In the genomic region with DNA sequence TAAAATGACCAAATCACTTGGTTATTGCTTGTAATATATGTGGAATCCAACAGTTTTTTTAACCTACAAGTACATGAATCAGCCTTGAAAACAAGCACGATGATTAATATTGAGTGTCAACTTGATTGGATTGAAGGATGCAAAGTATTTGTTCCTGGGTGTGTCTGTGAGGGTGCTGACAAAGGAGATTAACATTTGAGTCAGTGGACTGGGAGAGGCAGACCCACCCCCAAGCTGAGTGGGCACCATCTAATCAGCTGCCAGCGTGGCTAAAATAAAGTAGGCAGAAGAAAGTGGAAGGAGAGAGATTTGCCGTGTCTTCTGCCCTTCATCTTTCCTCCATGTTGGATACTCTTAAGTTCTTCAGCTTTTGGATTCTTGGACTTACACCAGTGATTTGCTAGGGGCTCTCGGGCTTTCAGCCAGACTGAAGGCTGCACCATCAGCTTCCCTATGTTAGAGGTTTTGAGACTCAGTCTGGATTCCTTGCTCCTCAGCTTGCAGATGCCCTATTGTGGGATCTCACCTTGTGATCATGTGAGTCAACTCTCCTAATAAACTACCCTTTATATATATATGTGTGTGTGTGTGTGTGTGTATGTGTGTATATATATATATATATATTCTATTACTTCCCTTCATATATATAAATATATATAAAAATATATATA, we compare ENCODE assay signal across 19 cellular contexts.
A peak's percentile ranks its signal among the peaks of the same experiment; 100 is the strongest.
DNase-seq lines count a peak whose midpoint lies in the region; ATAC-seq, FAIRE-seq and TF ChIP-seq lines count a peak whose summit lies in the region.
"Had no signal": no experiment of that assay in that cellular context is flagged by ENCODE, and none has a peak within 500 bp of the region (broad histone marks: within the 10 kb centered on the region; RNA-seq: fewer than 3 reads in every experiment).

No MANE protein-coding gene starts in this region.

- peaks cover 25% of the 10 kb centered on the region for H3K27me3 Mint-ChIP-seq in stimulated activated naive CD8-positive, alpha-beta T cell treated with anti-CD3 and anti-CD28 coated beads, Interleukin-15, amount 100 ng/mL, for 72 hours

- H3K4me3 ChIP-seq in bronchial epithelial cell (ENCODE audit: low read depth, low read length) (peak overlapping the region; percentile 37), adrenal gland (no peak overlapping the region), brain microvascular endothelial cell (ENCODE audit: low read depth, low read length) (no peak overlapping the region)
- H3K4me3 ChIP-seq: esophagus muscularis mucosa, pancreas, spleen had no signal

- 89 to 92% (median 89%) methylated on average over 4 of the region's 4 CpGs for WGBS in adrenal gland, 4 donors

- TF ChIP-seq POLR2A in adrenal gland (IDR thresholded peaks at IDR 0.05), result no peak

- no peak overlapping the region for H3K4me3 Mint-ChIP-seq in stimulated activated naive CD8-positive, alpha-beta T cell treated with anti-CD3 and anti-CD28 coated beads, Interleukin-15, amount 100 ng/mL, for 72 hours
- H3K4me3 Mint-ChIP-seq: activated T-cell treated with anti-CD3 and anti-CD28 coated beads, Interleukin-2, amount 50 U/mL, for 24 hours; WTC11 had no signal

- no peaks in the 10 kb centered on the region for H3K4me1 Mint-ChIP-seq in stimulated activated naive CD8-positive, alpha-beta T cell treated with anti-CD3 and anti-CD28 coated beads, Interleukin-15, amount 100 ng/mL, for 72 hours
- H3K4me1 Mint-ChIP-seq: WTC11 had no signal

- H3K9me3 ChIP-seq in adrenal gland (replicated peaks in 1 of 3), result no peaks in the 10 kb centered on the region
- H3K9me3 ChIP-seq: esophagus muscularis mucosa, pancreas, spleen had no signal

- H3K27me3 ChIP-seq in bronchial epithelial cell (ENCODE audit: control insufficient read depth, insufficient read depth, low read length) (no peaks in the 10 kb centered on the region), adrenal gland (no peaks in the 10 kb centered on the region), brain microvascular endothelial cell (replicated peaks) (no peaks in the 10 kb centered on the region)
- H3K27me3 ChIP-seq: pancreas had no signal

- DNase-seq in stimulated activated naive CD8-positive, alpha-beta T cell treated with anti-CD3 and anti-CD28 coated beads, Interleukin-15, amount 100 ng/mL, for 72 hours, result no peak
- no peak for DNase-seq in stimulated activated naive CD8-positive, alpha-beta T cell treated with anti-CD3 and anti-CD28 coated beads, Interleukin-15, Interleukin-2, amounts not matched to agents 100 U/mL and 50 U/mL, for 24 hours
- peak; percentile 3 to 53 for DNase-seq in NCI-H446 (lab: John Stamatoyannopoulos, UW)
- DNase-seq in bronchial epithelial cell (ENCODE audit: low read depth), result peak; percentile 92
- DNase-seq in adrenal gland, result no peak
- DNase-seq in brain microvascular endothelial cell, result no peak
- no peak for DNase-seq in posterior vena cava (ENCODE audit: low spot score)
- DNase-seq: activated T-cell treated with anti-CD3 and anti-CD28 coated beads, Interleukin-2, amount 50 U/mL, for 24 hours; amygdala; C1 segment of cervical spinal cord; DND-41; head of caudate nucleus; NCI-H1092; pancreas; RPMI8226; spleen had no signal

- no peak overlapping the region for H3K27ac Mint-ChIP-seq in stimulated activated naive CD8-positive, alpha-beta T cell treated with anti-CD3 and anti-CD28 coated beads, Interleukin-15, amount 100 ng/mL, for 72 hours
- H3K27ac Mint-ChIP-seq: activated T-cell treated with anti-CD3 and anti-CD28 coated beads, Interleukin-2, amount 50 U/mL, for 24 hours; WTC11 had no signal

- ATAC-seq in stimulated activated naive CD8-positive, alpha-beta T cell treated with anti-CD3 and anti-CD28 coated beads, Interleukin-15, amount 100 ng/mL, for 72 hours, result peak; percentile 39
- ATAC-seq in stimulated activated naive CD8-positive, alpha-beta T cell treated with anti-CD3 and anti-CD28 coated beads, Interleukin-15, Interleukin-2, amounts not matched to agents 100 U/mL and 50 U/mL, for 24 hours, result no peak
- ATAC-seq: pancreas, WTC11 had no signal

- intact Hi-C loops in adrenal gland (cut with DNase I), result loop anchor here in 1 of 2 donors (5.0 kb wide), 1 partner anchor 310 kb away; no protein-coding TSS in a partner anchor
- intact Hi-C loops in posterior vena cava (cut with DNase I), result no loop called here

- no peaks in the 10 kb centered on the region for H3K4me1 ChIP-seq in adrenal gland (replicated peaks in 1 of 2)
- H3K4me1 ChIP-seq: esophagus muscularis mucosa, pancreas, spleen had no signal

- no peak for TF ChIP-seq CTCF in bronchial epithelial cell (IDR thresholded peaks at IDR 0.05; ENCODE audit: insufficient read depth, low read length, severe bottlenecking)
- TF ChIP-seq CTCF in adrenal gland (IDR thresholded peaks at IDR 0.05), result no peak
- TF ChIP-seq CTCF in brain microvascular endothelial cell (IDR thresholded peaks at IDR 0.05; ENCODE audit: low read depth, low read length, missing control alignments), result no peak

- H3K27ac ChIP-seq in adrenal gland (no peak overlapping the region), brain microvascular endothelial cell (no peak overlapping the region)
- H3K27ac ChIP-seq: esophagus muscularis mucosa, pancreas, spleen had no signal

- no peaks in the 10 kb centered on the region for H3K36me3 ChIP-seq in bronchial epithelial cell (ENCODE audit: control insufficient read depth, insufficient read depth, low read length)
- no peaks in the 10 kb centered on the region for H3K36me3 ChIP-seq in adrenal gland (replicated peaks in 1 of 2)
- H3K36me3 ChIP-seq in brain microvascular endothelial cell (replicated peaks), result no peaks in the 10 kb centered on the region
- H3K36me3 ChIP-seq: esophagus muscularis mucosa, pancreas, spleen had no signal

- no peak for FAIRE-seq in bronchial epithelial cell (lab: Jason Lieb, UNC)
- FAIRE-seq: H54 had no signal

- H3K9me3 Mint-ChIP-seq in stimulated activated naive CD8-positive, alpha-beta T cell treated with anti-CD3 and anti-CD28 coated beads, Interleukin-15, amount 100 ng/mL, for 72 hours, result no peaks in the 10 kb centered on the region
- H3K9me3 Mint-ChIP-seq: activated T-cell treated with anti-CD3 and anti-CD28 coated beads, Interleukin-2, amount 50 U/mL, for 24 hours had no signal

- in situ Hi-C loops in brain microvascular endothelial cell (cut with HindIII; ENCODE audit: low pct_ligation_motif_present, low sequenced_read_pairs), result no loop called here

Comparison
In these comparisons a context has a peak if more than half of its experiments do, and no peak if none do; other contexts are left out.
1. DNase-seq: peak in NCI-H446 (2 of 2) and bronchial epithelial cell (single experiment); none in stimulated activated naive CD8-positive, alpha-beta T cell treated with anti-CD3 and anti-CD28 coated beads, Interleukin-15, amount 100 ng/mL, for 72 hours (0 of 2), stimulated activated naive CD8-positive, alpha-beta T cell treated with anti-CD3 and anti-CD28 coated beads, Interleukin-15, Interleukin-2, amounts not matched to agents 100 U/mL and 50 U/mL, for 24 hours (single experiment), adrenal gland (0 of 7), brain microvascular endothelial cell (single experiment) and posterior vena cava (single experiment).